2 cellular contexts compared by ENCODE assay signal in the genomic region with DNA sequence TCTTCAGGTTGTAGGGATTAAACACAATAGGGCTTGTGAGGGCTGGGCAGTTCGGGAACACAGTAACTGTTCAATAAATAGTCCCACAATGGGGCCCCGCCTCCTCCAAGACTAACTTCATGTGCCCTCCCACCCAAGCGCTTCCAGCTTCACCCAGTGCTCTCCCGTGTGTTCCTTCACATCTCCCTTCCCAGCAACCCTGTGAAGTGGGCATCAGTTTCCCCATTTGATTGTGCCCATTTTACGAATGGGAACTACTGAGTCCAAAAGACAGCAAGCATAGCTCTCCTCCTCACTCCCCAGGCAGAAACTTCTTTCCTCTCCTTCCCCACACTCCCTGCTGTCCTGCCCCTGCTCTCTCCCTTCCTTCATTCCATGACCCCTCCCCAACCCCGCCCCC.
TF ChIP-seq lines count a peak whose summit lies in the region.

No MANE protein-coding gene starts in this region.

TF ChIP-seq in HEK293, 187 proteins besides CTCF, POLR2A, EP300 and RAD21:
- no peak for TF ChIP-seq ZNF596 (tag by site-specific recombination; IDR thresholded peaks at IDR 0.05)
- no peak for TF ChIP-seq ZNF48 (tag by site-specific recombination; IDR thresholded peaks at IDR 0.05)
- TF ChIP-seq, protein P1, sequence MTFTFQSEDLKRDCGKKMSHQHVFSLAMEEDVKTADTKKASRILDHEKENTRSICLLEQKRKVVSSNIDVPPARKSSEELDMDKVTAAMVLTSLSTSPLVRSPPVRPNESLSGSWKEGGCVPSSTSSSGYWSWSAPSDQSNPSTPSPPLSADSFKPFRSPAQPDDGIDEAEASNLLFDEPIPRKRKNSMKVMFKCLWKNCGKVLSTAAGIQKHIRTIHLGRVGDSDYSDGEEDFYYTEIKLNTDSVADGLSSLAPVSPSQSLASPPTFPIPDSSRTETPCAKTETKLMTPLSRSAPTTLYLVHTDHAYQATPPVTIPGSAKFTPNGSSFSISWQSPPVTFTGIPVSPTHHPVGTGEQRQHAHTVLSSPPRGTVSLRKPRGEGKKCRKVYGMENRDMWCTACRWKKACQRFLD (tag by site-specific recombination; IDR thresholded peaks at IDR 0.05): no peak
- no peak for TF ChIP-seq ZNF211 (tag by site-specific recombination; IDR thresholded peaks at IDR 0.05; ENCODE audit: low read depth)
- no peak for TF ChIP-seq ZEB2 (tag by site-specific recombination; IDR thresholded peaks at IDR 0.05)
- peak; percentile 77 for TF ChIP-seq ZNF664 (tag by site-specific recombination; IDR thresholded peaks at IDR 0.05)

TF ChIP-seq in H1, 55 proteins besides CTCF, POLR2A, EP300 and RAD21:
- no peak for TF ChIP-seq JUND (IDR thresholded peaks at IDR 0.05; ENCODE audit: low read length)
- no peak for TF ChIP-seq HDAC2 (IDR thresholded peaks at IDR 0.05; ENCODE audit: borderline replicate concordance in 1 of 2, low read depth in 2 of 2, low read length in 2 of 2)
- no peak for TF ChIP-seq NRF1 (IDR thresholded peaks at IDR 0.05; ENCODE audit: low read depth, low read length)
- peak; percentile 70; the same call in 1 of the 2 replicates for TF ChIP-seq KDM1A (IDR thresholded peaks at IDR 0.05; ENCODE audit: borderline replicate concordance, low read length)
TF ChIP-seq in H1: peak in this region for 1.
